Comparison of ENCODE assay signal across 1 cellular context in the genomic region with DNA sequence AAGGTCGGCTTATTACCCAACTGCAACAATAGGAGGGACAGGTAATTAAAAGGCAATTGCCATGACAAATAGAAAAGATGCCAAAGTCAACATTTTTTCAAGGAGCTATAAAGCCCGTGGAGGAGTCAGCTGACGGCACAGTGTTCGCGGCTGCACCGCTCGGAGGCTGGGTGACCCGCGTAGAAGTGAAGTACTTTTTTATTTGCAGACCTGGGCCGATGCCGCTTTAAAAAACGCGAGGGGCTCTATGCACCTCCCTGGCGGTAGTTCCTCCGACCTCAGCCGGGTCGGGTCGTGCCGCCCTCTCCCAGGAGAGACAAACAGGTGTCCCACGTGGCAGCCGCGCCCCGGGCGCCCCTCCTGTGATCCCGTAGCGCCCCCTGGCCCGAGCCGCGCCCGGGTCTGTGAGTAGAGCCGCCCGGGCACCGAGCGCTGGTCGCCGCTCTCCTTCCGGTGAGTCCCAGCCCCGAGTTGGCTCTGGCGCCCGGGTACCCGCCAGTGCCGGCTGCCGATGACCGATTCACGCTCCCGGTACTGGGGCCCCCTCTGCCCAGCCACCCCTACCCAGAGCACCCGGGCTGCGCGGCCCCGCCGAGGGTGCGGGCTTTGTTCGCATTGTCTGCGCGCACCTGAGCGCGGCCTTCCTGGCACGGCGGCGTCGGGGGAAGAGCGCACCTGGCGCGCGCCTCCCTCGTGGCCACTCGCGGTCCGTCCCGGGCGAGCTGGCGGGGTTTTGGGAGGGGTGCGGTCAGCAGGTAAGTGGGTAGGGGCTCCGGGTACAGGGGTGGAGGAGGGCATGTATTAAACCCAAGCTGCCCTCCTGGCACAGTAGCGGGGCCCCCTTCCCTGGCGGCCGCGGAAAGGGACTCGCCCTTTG.
TF ChIP-seq lines count a peak whose summit lies in the region.

A gene with protein sequence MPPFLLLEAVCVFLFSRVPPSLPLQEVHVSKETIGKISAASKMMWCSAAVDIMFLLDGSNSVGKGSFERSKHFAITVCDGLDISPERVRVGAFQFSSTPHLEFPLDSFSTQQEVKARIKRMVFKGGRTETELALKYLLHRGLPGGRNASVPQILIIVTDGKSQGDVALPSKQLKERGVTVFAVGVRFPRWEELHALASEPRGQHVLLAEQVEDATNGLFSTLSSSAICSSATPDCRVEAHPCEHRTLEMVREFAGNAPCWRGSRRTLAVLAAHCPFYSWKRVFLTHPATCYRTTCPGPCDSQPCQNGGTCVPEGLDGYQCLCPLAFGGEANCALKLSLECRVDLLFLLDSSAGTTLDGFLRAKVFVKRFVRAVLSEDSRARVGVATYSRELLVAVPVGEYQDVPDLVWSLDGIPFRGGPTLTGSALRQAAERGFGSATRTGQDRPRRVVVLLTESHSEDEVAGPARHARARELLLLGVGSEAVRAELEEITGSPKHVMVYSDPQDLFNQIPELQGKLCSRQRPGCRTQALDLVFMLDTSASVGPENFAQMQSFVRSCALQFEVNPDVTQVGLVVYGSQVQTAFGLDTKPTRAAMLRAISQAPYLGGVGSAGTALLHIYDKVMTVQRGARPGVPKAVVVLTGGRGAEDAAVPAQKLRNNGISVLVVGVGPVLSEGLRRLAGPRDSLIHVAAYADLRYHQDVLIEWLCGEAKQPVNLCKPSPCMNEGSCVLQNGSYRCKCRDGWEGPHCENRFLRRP (plus strand): TSS at position 138 of the 877 bp plus-strand sequence. CDS start 9,460 bp downstream, outside the sequence.

TF ChIP-seq in H1, 55 proteins besides CTCF, POLR2A, EP300 and RAD21 (continued from another document):
- TF ChIP-seq, protein P1, sequence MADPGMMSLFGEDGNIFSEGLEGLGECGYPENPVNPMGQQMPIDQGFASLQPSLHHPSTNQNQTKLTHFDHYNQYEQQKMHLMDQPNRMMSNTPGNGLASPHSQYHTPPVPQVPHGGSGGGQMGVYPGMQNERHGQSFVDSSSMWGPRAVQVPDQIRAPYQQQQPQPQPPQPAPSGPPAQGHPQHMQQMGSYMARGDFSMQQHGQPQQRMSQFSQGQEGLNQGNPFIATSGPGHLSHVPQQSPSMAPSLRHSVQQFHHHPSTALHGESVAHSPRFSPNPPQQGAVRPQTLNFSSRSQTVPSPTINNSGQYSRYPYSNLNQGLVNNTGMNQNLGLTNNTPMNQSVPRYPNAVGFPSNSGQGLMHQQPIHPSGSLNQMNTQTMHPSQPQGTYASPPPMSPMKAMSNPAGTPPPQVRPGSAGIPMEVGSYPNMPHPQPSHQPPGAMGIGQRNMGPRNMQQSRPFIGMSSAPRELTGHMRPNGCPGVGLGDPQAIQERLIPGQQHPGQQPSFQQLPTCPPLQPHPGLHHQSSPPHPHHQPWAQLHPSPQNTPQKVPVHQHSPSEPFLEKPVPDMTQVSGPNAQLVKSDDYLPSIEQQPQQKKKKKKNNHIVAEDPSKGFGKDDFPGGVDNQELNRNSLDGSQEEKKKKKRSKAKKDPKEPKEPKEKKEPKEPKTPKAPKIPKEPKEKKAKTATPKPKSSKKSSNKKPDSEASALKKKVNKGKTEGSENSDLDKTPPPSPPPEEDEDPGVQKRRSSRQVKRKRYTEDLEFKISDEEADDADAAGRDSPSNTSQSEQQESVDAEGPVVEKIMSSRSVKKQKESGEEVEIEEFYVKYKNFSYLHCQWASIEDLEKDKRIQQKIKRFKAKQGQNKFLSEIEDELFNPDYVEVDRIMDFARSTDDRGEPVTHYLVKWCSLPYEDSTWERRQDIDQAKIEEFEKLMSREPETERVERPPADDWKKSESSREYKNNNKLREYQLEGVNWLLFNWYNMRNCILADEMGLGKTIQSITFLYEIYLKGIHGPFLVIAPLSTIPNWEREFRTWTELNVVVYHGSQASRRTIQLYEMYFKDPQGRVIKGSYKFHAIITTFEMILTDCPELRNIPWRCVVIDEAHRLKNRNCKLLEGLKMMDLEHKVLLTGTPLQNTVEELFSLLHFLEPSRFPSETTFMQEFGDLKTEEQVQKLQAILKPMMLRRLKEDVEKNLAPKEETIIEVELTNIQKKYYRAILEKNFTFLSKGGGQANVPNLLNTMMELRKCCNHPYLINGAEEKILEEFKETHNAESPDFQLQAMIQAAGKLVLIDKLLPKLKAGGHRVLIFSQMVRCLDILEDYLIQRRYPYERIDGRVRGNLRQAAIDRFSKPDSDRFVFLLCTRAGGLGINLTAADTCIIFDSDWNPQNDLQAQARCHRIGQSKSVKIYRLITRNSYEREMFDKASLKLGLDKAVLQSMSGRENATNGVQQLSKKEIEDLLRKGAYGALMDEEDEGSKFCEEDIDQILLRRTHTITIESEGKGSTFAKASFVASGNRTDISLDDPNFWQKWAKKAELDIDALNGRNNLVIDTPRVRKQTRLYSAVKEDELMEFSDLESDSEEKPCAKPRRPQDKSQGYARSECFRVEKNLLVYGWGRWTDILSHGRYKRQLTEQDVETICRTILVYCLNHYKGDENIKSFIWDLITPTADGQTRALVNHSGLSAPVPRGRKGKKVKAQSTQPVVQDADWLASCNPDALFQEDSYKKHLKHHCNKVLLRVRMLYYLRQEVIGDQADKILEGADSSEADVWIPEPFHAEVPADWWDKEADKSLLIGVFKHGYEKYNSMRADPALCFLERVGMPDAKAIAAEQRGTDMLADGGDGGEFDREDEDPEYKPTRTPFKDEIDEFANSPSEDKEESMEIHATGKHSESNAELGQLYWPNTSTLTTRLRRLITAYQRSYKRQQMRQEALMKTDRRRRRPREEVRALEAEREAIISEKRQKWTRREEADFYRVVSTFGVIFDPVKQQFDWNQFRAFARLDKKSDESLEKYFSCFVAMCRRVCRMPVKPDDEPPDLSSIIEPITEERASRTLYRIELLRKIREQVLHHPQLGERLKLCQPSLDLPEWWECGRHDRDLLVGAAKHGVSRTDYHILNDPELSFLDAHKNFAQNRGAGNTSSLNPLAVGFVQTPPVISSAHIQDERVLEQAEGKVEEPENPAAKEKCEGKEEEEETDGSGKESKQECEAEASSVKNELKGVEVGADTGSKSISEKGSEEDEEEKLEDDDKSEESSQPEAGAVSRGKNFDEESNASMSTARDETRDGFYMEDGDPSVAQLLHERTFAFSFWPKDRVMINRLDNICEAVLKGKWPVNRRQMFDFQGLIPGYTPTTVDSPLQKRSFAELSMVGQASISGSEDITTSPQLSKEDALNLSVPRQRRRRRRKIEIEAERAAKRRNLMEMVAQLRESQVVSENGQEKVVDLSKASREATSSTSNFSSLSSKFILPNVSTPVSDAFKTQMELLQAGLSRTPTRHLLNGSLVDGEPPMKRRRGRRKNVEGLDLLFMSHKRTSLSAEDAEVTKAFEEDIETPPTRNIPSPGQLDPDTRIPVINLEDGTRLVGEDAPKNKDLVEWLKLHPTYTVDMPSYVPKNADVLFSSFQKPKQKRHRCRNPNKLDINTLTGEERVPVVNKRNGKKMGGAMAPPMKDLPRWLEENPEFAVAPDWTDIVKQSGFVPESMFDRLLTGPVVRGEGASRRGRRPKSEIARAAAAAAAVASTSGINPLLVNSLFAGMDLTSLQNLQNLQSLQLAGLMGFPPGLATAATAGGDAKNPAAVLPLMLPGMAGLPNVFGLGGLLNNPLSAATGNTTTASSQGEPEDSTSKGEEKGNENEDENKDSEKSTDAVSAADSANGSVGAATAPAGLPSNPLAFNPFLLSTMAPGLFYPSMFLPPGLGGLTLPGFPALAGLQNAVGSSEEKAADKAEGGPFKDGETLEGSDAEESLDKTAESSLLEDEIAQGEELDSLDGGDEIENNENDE (IDR thresholded peaks at IDR 0.05; ENCODE audit: insufficient replicate concordance, low read length): no peak
- no peak for TF ChIP-seq SAP30 (IDR thresholded peaks at IDR 0.05; ENCODE audit: insufficient read depth, insufficient replicate concordance, low read length)
- TF ChIP-seq TBP (IDR thresholded peaks at IDR 0.05; ENCODE audit: low read depth, low read length): no peak
